In genomic region chr4:2363056-2363719, GRCh38 we compare ENCODE assay signal across 13 cellular contexts. TPM values are rescaled to one million over a fixed set of nuclear protein-coding genes. Genes with fewer than 3 reads are reported as not detected.
A peak's percentile ranks its signal among the peaks of the same experiment; 100 is the strongest.
DNase-seq lines count a peak whose midpoint lies in the region; ATAC-seq, FAIRE-seq and TF ChIP-seq lines count a peak whose summit lies in the region.
"Had no signal": no experiment of that assay in that cellular context is flagged by ENCODE, and none has a peak within 500 bp of the region (broad histone marks: within the 10 kb centered on the region; RNA-seq: fewer than 3 reads in every experiment).

No MANE protein-coding gene starts in this region.

- DNase-seq in AG10803 (ENCODE audit: low read depth) (peak; percentile 55), HuH-7 (ENCODE audit: low spot score) (peak; percentile 76), NCI-H2107 (lab: John Stamatoyannopoulos, UW) (no peak), NCI-H187 (lab: John Stamatoyannopoulos, UW) (no peak), H54 (ENCODE audit: insufficient read length, low spot score) (no peak)
- DNase-seq in naive thymus-derived CD4-positive, alpha-beta T cell, result no peak
- DNase-seq: activated CD8-positive, alpha-beta memory T cell treated with anti-CD3 and anti-CD28 coated beads, Interleukin-2, amount 50 U/mL, for 4 hours had no signal

- intact Hi-C loops in dendritic cell treated with granulocyte-macrophage colony-stimulating factor and Interleukin-4, amounts not matched to agents 40 ng/mL and 50 ng/mL, for 4 days (cut with micrococcal nuclease), result no loop called here
- intact Hi-C loops in naive thymus-derived CD4-positive, alpha-beta T cell (cut with micrococcal nuclease), result no loop called here

- CTCF ChIA-PET in naive thymus-derived CD4-positive, alpha-beta T cell (lab: Charles Lee), result no interaction called here

- no peak for TF ChIP-seq CTCF in AG10803 (conservative IDR thresholded peaks at IDR 0.05; ENCODE audit: low read length)

- no peak for ATAC-seq in naive thymus-derived CD4-positive, alpha-beta T cell
- no peak for ATAC-seq in HG03521 (IDR thresholded peaks at IDR 0.05; ENCODE audit: unreplicated experiment)

- peaks cover 17% of the 10 kb centered on the region for H3K27me3 Mint-ChIP-seq in dendritic cell treated with granulocyte-macrophage colony-stimulating factor and Interleukin-4, amounts not matched to agents 40 ng/mL and 50 ng/mL, for 4 days
- H3K27me3 Mint-ChIP-seq in naive thymus-derived CD4-positive, alpha-beta T cell, result no peaks in the 10 kb centered on the region

- H3K36me3 Mint-ChIP-seq in dendritic cell treated with granulocyte-macrophage colony-stimulating factor and Interleukin-4, amounts not matched to agents 40 ng/mL and 50 ng/mL, for 4 days (ENCODE audit: low read depth), result no peaks in the 10 kb centered on the region
- no peaks in the 10 kb centered on the region for H3K36me3 Mint-ChIP-seq in naive thymus-derived CD4-positive, alpha-beta T cell

- peak overlapping the region; percentile 12 for H3K27ac Mint-ChIP-seq in dendritic cell treated with granulocyte-macrophage colony-stimulating factor and Interleukin-4, amounts not matched to agents 40 ng/mL and 50 ng/mL, for 4 days
- peak overlapping the region in 5 of 9 donors; percentile 53 to 81 (median 78) for H3K27ac Mint-ChIP-seq in naive thymus-derived CD4-positive, alpha-beta T cell

- H3K27ac ChIP-seq in naive thymus-derived CD4-positive, alpha-beta T cell (ENCODE audit: low read depth, low read length), result no peak overlapping the region
- H3K27ac ChIP-seq: C4-2B had no signal

- no peak overlapping the region for H3K4me3 Mint-ChIP-seq in dendritic cell treated with granulocyte-macrophage colony-stimulating factor and Interleukin-4, amounts not matched to agents 40 ng/mL and 50 ng/mL, for 4 days
- peak overlapping the region in 8 of 10 donors; percentile 44 to 88 (median 80) for H3K4me3 Mint-ChIP-seq in naive thymus-derived CD4-positive, alpha-beta T cell

- TF ChIP-seq POLR2A in H54 (IDR thresholded peaks at IDR 0.05; ENCODE audit: low read depth, low read length), result no peak

- peaks cover 18% of the 10 kb centered on the region for H3K4me1 Mint-ChIP-seq in dendritic cell treated with granulocyte-macrophage colony-stimulating factor and Interleukin-4, amounts not matched to agents 40 ng/mL and 50 ng/mL, for 4 days (ENCODE audit: low read depth)
- peaks cover 0 to 31% (median 9%) of the 10 kb centered on the region in 7 donors for H3K4me1 Mint-ChIP-seq in naive thymus-derived CD4-positive, alpha-beta T cell

- no peaks in the 10 kb centered on the region for H3K36me3 ChIP-seq in naive thymus-derived CD4-positive, alpha-beta T cell (ENCODE audit: control insufficient read depth in 2 of 3, insufficient read depth in 3 of 3, low read length in 3 of 3)
- H3K36me3 ChIP-seq: breast epithelium had no signal

- H3K9me3 ChIP-seq in naive thymus-derived CD4-positive, alpha-beta T cell (ENCODE audit: control insufficient read depth in 2 of 3, low read length in 3 of 3), result no peaks in the 10 kb centered on the region
- H3K9me3 ChIP-seq: breast epithelium had no signal

- H3K4me1 ChIP-seq in naive thymus-derived CD4-positive, alpha-beta T cell (ENCODE audit: control insufficient read depth in 2 of 2, insufficient read depth in 2 of 2, low read length in 2 of 2), result peaks cover 9 to 12% of the 10 kb centered on the region in 2 donors

- no peaks in the 10 kb centered on the region for H3K27me3 ChIP-seq in naive thymus-derived CD4-positive, alpha-beta T cell (ENCODE audit: control insufficient read depth in 2 of 2, insufficient read depth in 2 of 2, low read length in 2 of 2)
- H3K27me3 ChIP-seq: breast epithelium had no signal

- POLR2A ChIA-PET in naive thymus-derived CD4-positive, alpha-beta T cell (lab: Charles Lee), result interaction anchor here (1.0 to 1.3 kb wide), 2 partner anchors 56 to 101 kb away, joined by 3 to 4 read pairs; partner anchors contain the start of genes CFAP99, MXD4 and ZFYVE28

- no peak for FAIRE-seq in H54 (lab: Jason Lieb, UNC)

- H3K4me3 ChIP-seq in AG10803 (ENCODE audit: low read length), result no peak overlapping the region
- H3K4me3 ChIP-seq in naive thymus-derived CD4-positive, alpha-beta T cell (ENCODE audit: low read length), result no peak overlapping the region

- H3K9me3 Mint-ChIP-seq in dendritic cell treated with granulocyte-macrophage colony-stimulating factor and Interleukin-4, amounts not matched to agents 40 ng/mL and 50 ng/mL, for 4 days, result no peaks in the 10 kb centered on the region
- peaks cover 0 to 1% (median 0%) of the 10 kb centered on the region in 11 donors for H3K9me3 Mint-ChIP-seq in naive thymus-derived CD4-positive, alpha-beta T cell

RNA-seq across cellular contexts. Expression of gene ZFYVE28, which starts 55.3 kb away (rescaled TPM):
- 10 to 100 TPM; 15.2 to 26.5 (median 16.1) TPM for total RNA-seq in naive thymus-derived CD4-positive, alpha-beta T cell
- 1 to 10 TPM; 6.1 to 7.4 TPM for polyA plus RNA-seq in naive thymus-derived CD4-positive, alpha-beta T cell

RNA-seq across cellular contexts. Expression of gene CFAP99, which starts 55.6 kb away (rescaled TPM):
- under 1 TPM in 2 of 5 experiments, not detected in 3; 0.12 to 0.27 TPM for total RNA-seq in naive thymus-derived CD4-positive, alpha-beta T cell
- polyA plus RNA-seq in naive thymus-derived CD4-positive, alpha-beta T cell, result not detected
- total RNA-seq: NCI-H460; T-helper 1 cell treated with Interleukin-12 subunit alpha and Interleukin-12 subunit beta and Interleukin-4 antibody, amounts not matched to agents 30 ng/mL and 1 ng/mL, for 36 hours had no signal

Comparison
In these comparisons a context has a peak if more than half of its experiments do, and no peak if none do; other contexts are left out.
1. DNase-seq: peak in AG10803 (single experiment) and HuH-7 (single experiment); none in naive thymus-derived CD4-positive, alpha-beta T cell (0 of 9), NCI-H2107 (single experiment), NCI-H187 (0 of 2) and H54 (single experiment).